In the genomic region with DNA sequence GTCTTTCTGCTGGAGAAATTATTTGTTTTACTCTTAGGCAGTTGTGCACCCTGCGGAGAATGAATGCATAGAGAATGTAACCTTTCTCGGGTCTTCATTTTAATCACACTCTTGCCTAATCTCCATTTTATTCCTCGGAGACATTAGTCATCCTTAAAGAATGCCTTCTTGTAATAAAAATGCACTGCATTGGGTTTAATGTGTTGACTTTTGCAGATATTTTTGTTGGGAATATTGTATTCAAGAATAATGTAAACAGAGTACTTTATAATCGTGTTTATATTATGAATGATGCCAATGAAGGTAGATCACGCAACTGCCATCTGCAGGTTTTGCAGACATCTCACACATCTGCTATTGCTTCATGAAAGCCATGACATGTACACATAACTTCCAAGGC, we compare ENCODE assay signal across 19 cellular contexts.
A peak's percentile ranks its signal among the peaks of the same experiment; 100 is the strongest.
DNase-seq lines count a peak whose midpoint lies in the region; ATAC-seq and TF ChIP-seq lines count a peak whose summit lies in the region.
"Had no signal": no experiment of that assay in that cellular context is flagged by ENCODE, and none has a peak within 500 bp of the region (broad histone marks: within the 10 kb centered on the region; RNA-seq: fewer than 3 reads in every experiment).

No MANE protein-coding gene starts in this region.

- no peak overlapping the region for H3K4me3 ChIP-seq in esophagus squamous epithelium
- no peak overlapping the region for H3K4me3 ChIP-seq in adrenal gland
- H3K4me3 ChIP-seq in SK-N-SH (ENCODE audit: low read depth in 2 of 2, low read length in 1 of 2), result no peak overlapping the region
- H3K4me3 ChIP-seq: SJSA1, thoracic aorta had no signal

- TF ChIP-seq CTCF in chondrocyte (IDR thresholded peaks at IDR 0.05) (no peak), esophagus squamous epithelium (IDR thresholded peaks at IDR 0.05) (no peak), adrenal gland (IDR thresholded peaks at IDR 0.05) (no peak), SK-N-SH (IDR thresholded peaks at IDR 0.05) (no peak)

- no peak overlapping the region for H2AFZ ChIP-seq in SK-N-SH (ENCODE audit: low read depth)

- H3K9me3 Mint-ChIP-seq in chondrocyte (ENCODE audit: low read depth), result no peaks in the 10 kb centered on the region

- no peak overlapping the region for H3K4me3 Mint-ChIP-seq in chondrocyte (ENCODE audit: unreplicated experiment)
- H3K4me3 Mint-ChIP-seq: activated naive CD8-positive, alpha-beta T cell treated with anti-CD3 and anti-CD28 coated beads, Interleukin-2, amount 10 ng/mL, durations not matched to agents 7 days and 5 days; memory B cell had no signal

- H3K9me3 ChIP-seq in esophagus squamous epithelium, result no peaks in the 10 kb centered on the region
- H3K9me3 ChIP-seq in adrenal gland (replicated peaks in 1 of 3), result no peaks in the 10 kb centered on the region
- H3K9me3 ChIP-seq in SK-N-SH, result no peaks in the 10 kb centered on the region
- H3K9me3 ChIP-seq: SJSA1, thoracic aorta had no signal

- H4K20me1 ChIP-seq in SK-N-SH (ENCODE audit: insufficient read depth), result no peaks in the 10 kb centered on the region

- CTCF ChIA-PET in SK-N-SH (lab: Yijun Ruan, JAX), result no interaction called here

- H3K9me2 ChIP-seq in SK-N-SH, result no peaks in the 10 kb centered on the region

- DNase-seq in SIG-M5 treated with dmso at 0.1 percent for 504 hours (lab: John Stamatoyannopoulos, UW; ENCODE audit: unreplicated experiment), result peak; percentile 10
- DNase-seq in SIG-M5 (lab: John Stamatoyannopoulos, UW), result no peak
- peak; percentile 93 for DNase-seq in NCI-H748 (lab: John Stamatoyannopoulos, UW; ENCODE audit: unreplicated experiment)
- no peak for DNase-seq in chondrocyte (ENCODE audit: low spot score)
- no peak for DNase-seq in esophagus squamous epithelium (lab: John Stamatoyannopoulos, UW)
- DNase-seq in adrenal gland, result no peak
- no peak for DNase-seq in SK-N-SH
- DNase-seq: activated naive CD8-positive, alpha-beta T cell treated with anti-CD3 and anti-CD28 coated beads, Interleukin-2, amount 10 ng/mL, durations not matched to agents 7 days and 5 days; Calu3; HCEC 1CT; MV-4-11; NCI-H526; stimulated activated CD4-positive, alpha-beta T cell treated with anti-CD3 and anti-CD28 coated beads, Interleukin-12 subunit alpha, Interleukin-12 subunit beta, amount 100 ng/mL, for 4 hours had no signal

- ATAC-seq in GM21528 (IDR thresholded peaks at IDR 0.05; ENCODE audit: low FRiP score, unreplicated experiment), result no peak

- POLR2A ChIA-PET in SK-N-SH (lab: Yijun Ruan, JAX), result no interaction called here

- H3K27ac ChIP-seq in esophagus squamous epithelium (no peak overlapping the region), adrenal gland (no peak overlapping the region), SK-N-SH (ENCODE audit: low read depth in 2 of 2, low read length in 1 of 2) (no peak overlapping the region)
- H3K27ac ChIP-seq: HL-60, SJSA1, thoracic aorta, VCaP had no signal

- peaks cover 59% of the 10 kb centered on the region for H3K4me1 Mint-ChIP-seq in chondrocyte (ENCODE audit: low read depth)
- H3K4me1 Mint-ChIP-seq: activated naive CD8-positive, alpha-beta T cell treated with anti-CD3 and anti-CD28 coated beads, Interleukin-2, amount 10 ng/mL, durations not matched to agents 7 days and 5 days; memory B cell had no signal

- H3F3A ChIP-seq in SK-N-SH (replicated peaks; ENCODE audit: insufficient read depth), result peaks cover 16% of the 10 kb centered on the region

- H3K79me2 ChIP-seq in SK-N-SH (ENCODE audit: insufficient read depth), result no peaks in the 10 kb centered on the region

- H3K9ac ChIP-seq in SK-N-SH, result no peak overlapping the region

- intact Hi-C loops in esophagus squamous epithelium (cut with DNase I) (no loop called here), adrenal gland (cut with DNase I) (no loop called here)

- H3K36me3 ChIP-seq in esophagus squamous epithelium (no peaks in the 10 kb centered on the region), adrenal gland (replicated peaks in 1 of 2) (no peaks in the 10 kb centered on the region), SK-N-SH (replicated peaks in 1 of 2; ENCODE audit: control insufficient read depth in 1 of 2, insufficient read depth in 2 of 2, low read length in 1 of 2) (no peaks in the 10 kb centered on the region)
- H3K36me3 ChIP-seq: SJSA1, thoracic aorta had no signal

- TF ChIP-seq EP300 in SK-N-SH (IDR thresholded peaks at IDR 0.05; ENCODE audit: borderline replicate concordance in 1 of 2, low read depth in 1 of 2, low read length in 1 of 2), result no peak

- TF ChIP-seq POLR2A in esophagus squamous epithelium (IDR thresholded peaks at IDR 0.05) (no peak), adrenal gland (IDR thresholded peaks at IDR 0.05) (no peak)

- WGBS in esophagus squamous epithelium, 2 donors, result 31 to 33% methylated on average over 5 of the region's 5 CpGs
- WGBS in adrenal gland, 4 donors, result 49 to 52% (median 49%) methylated on average over 5 of the region's 5 CpGs
- 11% methylated on average over 5 of the region's 5 CpGs for WGBS in SK-N-SH (ENCODE audit: low lambda C conversion rate)

- H3K4me1 ChIP-seq in esophagus squamous epithelium (no peaks in the 10 kb centered on the region), adrenal gland (replicated peaks in 1 of 2) (no peaks in the 10 kb centered on the region), SK-N-SH (ENCODE audit: control insufficient read depth in 1 of 2, insufficient read depth in 2 of 2, low read depth in 1 of 2, low read length in 1 of 2) (peaks cover 0 to 18% of the 10 kb centered on the region in 2 experiments; a peak in 1 of 4 replicates)
- H3K4me1 ChIP-seq: SJSA1 had no signal

- H3K27me3 ChIP-seq in esophagus squamous epithelium (no peaks in the 10 kb centered on the region), adrenal gland (no peaks in the 10 kb centered on the region), SK-N-SH (ENCODE audit: insufficient read depth) (no peaks in the 10 kb centered on the region; the same call in 1 of the 2 replicates)
- H3K27me3 ChIP-seq: SJSA1 had no signal

- no peak for TF ChIP-seq RAD21 in SK-N-SH (IDR thresholded peaks at IDR 0.05; ENCODE audit: low read length)

- H3K27me3 Mint-ChIP-seq in chondrocyte (ENCODE audit: low read depth), result no peaks in the 10 kb centered on the region
- H3K27me3 Mint-ChIP-seq: activated naive CD8-positive, alpha-beta T cell treated with anti-CD3 and anti-CD28 coated beads, Interleukin-2, amount 10 ng/mL, durations not matched to agents 7 days and 5 days; memory B cell had no signal

- H3K27ac Mint-ChIP-seq in chondrocyte (ENCODE audit: unreplicated experiment), result peak overlapping the region; percentile 91
- H3K27ac Mint-ChIP-seq: activated naive CD8-positive, alpha-beta T cell treated with anti-CD3 and anti-CD28 coated beads, Interleukin-2, amount 10 ng/mL, durations not matched to agents 7 days and 5 days; memory B cell had no signal

- H3K36me3 Mint-ChIP-seq in chondrocyte (ENCODE audit: low read depth), result peaks cover 1% of the 10 kb centered on the region
- H3K36me3 Mint-ChIP-seq: activated naive CD8-positive, alpha-beta T cell treated with anti-CD3 and anti-CD28 coated beads, Interleukin-2, amount 10 ng/mL, durations not matched to agents 7 days and 5 days; memory B cell had no signal

- H3K4me2 ChIP-seq in SK-N-SH, result no peak overlapping the region

TF ChIP-seq in SK-N-SH, 30 proteins besides CTCF, POLR2A, EP300 and RAD21:
- TF ChIP-seq NRF1 (IDR thresholded peaks at IDR 0.05; ENCODE audit: low read depth, low read length) (no peak), SMC3 (IDR thresholded peaks at IDR 0.05; ENCODE audit: low read depth, low read length) (no peak)

Comparison
In these comparisons a context has a peak if more than half of its experiments do, and no peak if none do; other contexts are left out.
1. DNase-seq: peak in SIG-M5 treated with dmso at 0.1 percent for 504 hours (single experiment) and NCI-H748 (single experiment); none in SIG-M5 (single experiment), chondrocyte (single experiment), esophagus squamous epithelium (single experiment), adrenal gland (0 of 7) and SK-N-SH (single experiment).